ENCODE assay signal across 11 cellular contexts in the genomic region with DNA sequence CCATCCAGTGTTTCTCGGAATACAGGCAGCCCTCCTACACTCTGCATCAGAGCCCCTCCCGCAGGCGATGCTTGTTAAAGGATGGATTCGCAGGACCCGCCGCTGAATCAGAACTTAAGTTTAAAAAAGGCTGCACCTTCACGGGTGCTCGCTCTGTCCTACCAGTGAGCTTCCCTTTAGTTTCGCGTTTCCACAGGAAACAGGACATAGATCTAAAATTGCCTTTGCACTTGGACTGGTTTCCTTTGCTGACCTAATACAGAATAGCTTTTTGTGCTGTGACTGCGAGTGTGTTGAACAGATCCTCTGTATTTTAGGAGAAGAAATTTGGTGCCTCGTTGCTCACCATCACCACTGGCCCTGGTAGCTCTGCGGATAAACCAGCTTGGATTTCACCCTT. TPM values are rescaled to one million over a fixed set of nuclear protein-coding genes. Genes with fewer than 3 reads are reported as not detected.
"Had no signal": no experiment of that assay in that cellular context is flagged by ENCODE, and none has a peak within 500 bp of the region (broad histone marks: within the 10 kb centered on the region; RNA-seq: fewer than 3 reads in every experiment).

No MANE protein-coding gene starts in this region.

RNA-seq across cellular contexts. Expression of a gene that starts 10.3 kb away (rescaled TPM):
- total RNA-seq: activated CD4-positive, alpha-beta memory T cell treated with anti-CD3 and anti-CD28 coated beads, Interleukin-2, amount 10 ng/mL, durations not matched to agents 7 days and 5 days; activated CD4-positive, alpha-beta T cell treated with anti-CD3 and anti-CD28 coated beads for 36 hours; activated CD4-positive, alpha-beta T cell treated with anti-CD3 and anti-CD28 coated beads, Interleukin-2, amount 10 ng/mL, durations not matched to agents 7 days and 5 days; activated CD8-positive, alpha-beta memory T cell treated with anti-CD3 and anti-CD28 coated beads, Interleukin-2, amount 10 ng/mL, durations not matched to agents 7 days and 5 days; activated CD8-positive, alpha-beta T cell treated with anti-CD3 and anti-CD28 coated beads, Interleukin-2, amount 10 ng/mL, durations not matched to agents 7 days and 5 days; activated naive CD8-positive, alpha-beta T cell treated with anti-CD3 and anti-CD28 coated beads, Interleukin-2, amount 10 ng/mL, durations not matched to agents 7 days and 5 days; activated T-helper 2 cell treated with anti-CD3 and anti-CD28 coated beads, Interferon-gamma antibody, Interleukin-2, Interleukin-4, amounts not matched to agents 10 μg/mL and 5 μg/mL and 100 μg/mL, durations not matched to agents 14 hours and 24 hours and 36 hours; ascending aorta; cardiac septum; T-helper 2 cell treated with Interferon-gamma antibody and Interleukin-4, amounts not matched to agents 100 ng/mL and 5 ng/mL, for 36 hours had no signal
- polyA plus RNA-seq: adipose tissue had no signal
